8 cellular contexts compared by ENCODE assay signal in genomic region chr1:180912801-180913616, GRCh38. TPM values are rescaled to one million over a fixed set of nuclear protein-coding genes. Genes with fewer than 3 reads are reported as not detected.
DNase-seq lines count a peak whose midpoint lies in the region; ATAC-seq and TF ChIP-seq lines count a peak whose summit lies in the region.

KIAA1614 (plus strand) TSS chr1:180912897; CDS start chr1:180913244, 347 bp downstream.

- H3K4me1 Mint-ChIP-seq in progenitor cell of endocrine pancreas (ENCODE audit: low read depth): peaks cover 17% of the 10 kb centered on the region

- H3K36me3 ChIP-seq in ACC112 (ENCODE audit: insufficient read depth, low read length): no peaks in the 10 kb centered on the region
- peaks cover 9% of the 10 kb centered on the region for H3K36me3 ChIP-seq in adipocyte (ENCODE audit: control insufficient read depth, insufficient read depth, low read length, severe bottlenecking)
- peaks cover 13% of the 10 kb centered on the region for H3K36me3 ChIP-seq in left ventricle myocardium inferior
- no peaks in the 10 kb centered on the region for H3K36me3 ChIP-seq in effector memory CD4-positive, alpha-beta T cell (ENCODE audit: control insufficient read depth, insufficient read depth, low read length)

- no peaks in the 10 kb centered on the region for H3K9me3 ChIP-seq in adipocyte (ENCODE audit: control insufficient read depth, low read length)
- H3K9me3 ChIP-seq in left ventricle myocardium inferior (replicated peaks): no peaks in the 10 kb centered on the region
- no peaks in the 10 kb centered on the region for H3K9me3 ChIP-seq in effector memory CD4-positive, alpha-beta T cell (ENCODE audit: control insufficient read depth, low read length)

- DNase-seq in adipocyte (ENCODE audit: low read depth) (peak; percentile 81), left ventricle myocardium inferior (peak; percentile 54), progenitor cell of endocrine pancreas (ENCODE audit: low spot score, unreplicated experiment) (no peak), RPMI8226 (no peak)
- DNase-seq in effector memory CD4-positive, alpha-beta T cell: no peak

- H3K27me3 ChIP-seq in ACC112 (ENCODE audit: insufficient read depth, low read length) (no peaks in the 10 kb centered on the region), adipocyte (replicated peaks; ENCODE audit: control insufficient read depth, insufficient read depth, low read length) (no peaks in the 10 kb centered on the region), left ventricle myocardium inferior (ENCODE audit: low read depth) (no peaks in the 10 kb centered on the region)
- peaks cover 14% of the 10 kb centered on the region for H3K27me3 ChIP-seq in effector memory CD4-positive, alpha-beta T cell (replicated peaks; ENCODE audit: control insufficient read depth, insufficient read depth, low read length, poor library complexity, severe bottlenecking)

- peak within 1 kb of the TSS; percentile 71 for H3K4me3 Mint-ChIP-seq in progenitor cell of endocrine pancreas (ENCODE audit: low read depth)

- peak; percentile 25 for ATAC-seq in GM19438 (IDR thresholded peaks at IDR 0.05; ENCODE audit: low read depth, unreplicated experiment)
- no peak for ATAC-seq in HG03439 (IDR thresholded peaks at IDR 0.05; ENCODE audit: unreplicated experiment)

- H3K79me2 ChIP-seq in ACC112 (ENCODE audit: control insufficient read depth, insufficient read depth, low read length, unreplicated experiment): peaks cover 8% of the 10 kb centered on the region

- TF ChIP-seq CTCF in left ventricle myocardium inferior (IDR thresholded peaks at IDR 0.05; ENCODE audit: borderline replicate concordance) (no peak), progenitor cell of endocrine pancreas (IDR thresholded peaks at IDR 0.05; ENCODE audit: unreplicated experiment) (no peak)

- H3K9me3 Mint-ChIP-seq in progenitor cell of endocrine pancreas (ENCODE audit: low read depth): no peaks in the 10 kb centered on the region

- peak within 1 kb of the TSS; percentile 99 for H2AFZ ChIP-seq in ACC112 (ENCODE audit: low read length, unreplicated experiment)

- peaks cover 12% of the 10 kb centered on the region for H3K4me1 ChIP-seq in ACC112 (ENCODE audit: control insufficient read depth, insufficient read depth, low read length, unreplicated experiment)
- H3K4me1 ChIP-seq in adipocyte (ENCODE audit: control insufficient read depth, insufficient read depth, low read length): peaks cover 18% of the 10 kb centered on the region
- peaks cover 30% of the 10 kb centered on the region for H3K4me1 ChIP-seq in left ventricle myocardium inferior
- H3K4me1 ChIP-seq in effector memory CD4-positive, alpha-beta T cell (ENCODE audit: control insufficient read depth, insufficient read depth, low read length, poor library complexity, severe bottlenecking): peaks cover 6% of the 10 kb centered on the region

- peak within 1 kb of the TSS; percentile 90 for H3K9ac ChIP-seq in adipocyte (ENCODE audit: low read length)

- peak within 1 kb of the TSS; percentile 55 for H3K27ac ChIP-seq in ACC112 (ENCODE audit: low read depth, low read length)
- peak within 1 kb of the TSS; percentile 90 for H3K27ac ChIP-seq in left ventricle myocardium inferior (replicated peaks)
- H3K27ac ChIP-seq in effector memory CD4-positive, alpha-beta T cell (ENCODE audit: insufficient read depth, low read length, poor library complexity, severe bottlenecking): no peak within 1 kb of the TSS

- peaks cover 47% of the 10 kb centered on the region for H3K27me3 Mint-ChIP-seq in progenitor cell of endocrine pancreas

- intact Hi-C loops in left ventricle myocardium inferior (cut with micrococcal nuclease): no loop called here

- H3K36me3 Mint-ChIP-seq in progenitor cell of endocrine pancreas (ENCODE audit: insufficient read depth): no peaks in the 10 kb centered on the region

- H3K27ac Mint-ChIP-seq in progenitor cell of endocrine pancreas: peak within 1 kb of the TSS; percentile 56

- H3K4me3 ChIP-seq in ACC112 (ENCODE audit: low read depth, low read length) (peak within 1 kb of the TSS; percentile 94), adipocyte (ENCODE audit: low read length) (peak within 1 kb of the TSS; percentile 86), left ventricle myocardium inferior (peak within 1 kb of the TSS; percentile 80)
- H3K4me3 ChIP-seq in effector memory CD4-positive, alpha-beta T cell (ENCODE audit: insufficient read depth, low read depth, low read length, poor library complexity, severe bottlenecking): no peak within 1 kb of the TSS

RNA-seq across cellular contexts. Expression of gene KIAA1614, which starts in this region (rescaled TPM):
- 9.1 TPM for total RNA-seq in left ventricle myocardium inferior
- total RNA-seq in progenitor cell of endocrine pancreas: 2.1 and 2.5 TPM in 2 replicates

Comparison
In these comparisons a context has a peak if more than half of its experiments do, and no peak if none do; other contexts are left out.
1. DNase-seq: peak in adipocyte (single experiment) and left ventricle myocardium inferior (single experiment); none in progenitor cell of endocrine pancreas (single experiment), effector memory CD4-positive, alpha-beta T cell (0 of 3) and RPMI8226 (single experiment).